21 cellular contexts compared by ENCODE assay signal in the genomic region with DNA sequence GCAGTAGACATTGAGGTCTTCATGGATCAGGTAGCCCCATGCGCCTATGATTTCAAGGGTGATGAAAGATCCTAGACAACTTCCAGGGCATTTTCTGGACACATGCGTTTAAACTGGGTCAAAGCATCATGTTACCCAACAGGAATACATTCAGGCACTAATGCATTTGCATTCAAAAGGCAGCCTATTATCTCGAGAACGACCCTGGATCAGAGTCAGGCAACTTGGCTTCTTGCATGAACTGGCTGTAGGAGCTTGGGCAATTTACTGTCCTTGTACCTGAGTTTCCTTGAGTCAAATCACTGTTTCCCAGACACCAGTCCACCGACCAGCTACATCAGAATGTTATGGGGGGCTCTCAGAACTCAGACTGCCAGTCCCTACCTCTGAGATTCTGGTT. TPM values are rescaled to one million over a fixed set of nuclear protein-coding genes. Genes with fewer than 3 reads are reported as not detected.
DNase-seq lines count a peak whose midpoint lies in the region; ATAC-seq, FAIRE-seq and TF ChIP-seq lines count a peak whose summit lies in the region.
"Had no signal": no experiment of that assay in that cellular context is flagged by ENCODE, and none has a peak within 500 bp of the region (broad histone marks: within the 10 kb centered on the region; RNA-seq: fewer than 3 reads in every experiment).

No MANE protein-coding gene starts in this region.

- H3K4ac ChIP-seq in H1 (replicated peaks; ENCODE audit: insufficient read length, low read depth, low read length): no peak overlapping the region

- peak overlapping the region; percentile 53 for H3K4me2 ChIP-seq in GM23338
- H3K4me2 ChIP-seq in H1 (ENCODE audit: insufficient read depth in 1 of 2, low read depth in 2 of 2, low read length in 2 of 2): 0 out of 4 replicates have a peak overlapping the region, but pooled peaks have one; percentile 29 to 30
- H3K4me2 ChIP-seq: BLaER1 had no signal

- H2BK12ac ChIP-seq in H1 (ENCODE audit: low read depth, low read length): no peak overlapping the region

- POLR2A ChIA-PET in H1 (lab: Charles Lee; ENCODE audit: partially characterized antibody): no interaction called here

- H2AK5ac ChIP-seq in H1 (ENCODE audit: low read depth, low read length): no peak overlapping the region

- peaks cover 31% of the 10 kb centered on the region for H3K4me1 Mint-ChIP-seq in GM23338
- H3K4me1 Mint-ChIP-seq: B cell had no signal

- H3F3A ChIP-seq in GM23338 (replicated peaks; ENCODE audit: low read depth): 0 out of 2 replicates have a peak, but pooled peaks cover 4% of the 10 kb centered on the region

- intact Hi-C loops in stomach (cut with DNase I; ENCODE audit: low total_unique reads): no loop called here

- H3K9me2 ChIP-seq in GM23338 (ENCODE audit: insufficient read depth): peaks cover 9% of the 10 kb centered on the region; the same call in 1 of the 2 replicates

- H3K9ac ChIP-seq in NT2/D1 (ENCODE audit: insufficient read length, low read depth) (no peak overlapping the region), H1 (replicated peaks in 1 of 4; ENCODE audit: extremely low read depth in 1 of 4, low read depth in 3 of 4, low read length in 3 of 4) (no peak overlapping the region)
- H3K9ac ChIP-seq: BLaER1 had no signal

- no peak overlapping the region for H3K4me3 Mint-ChIP-seq in GM23338
- H3K4me3 Mint-ChIP-seq: B cell; CD4-positive, CD25-positive, alpha-beta regulatory T cell; CD8-positive, alpha-beta T cell had no signal

- CTCF ChIA-PET in H1 (lab: Charles Lee; ENCODE audit: partially characterized antibody): no interaction called here

- H3K36me3 Mint-ChIP-seq in GM23338 (ENCODE audit: low read depth): peaks cover under 1% of the 10 kb centered on the region; the same call in 1 of the 3 replicates
- H3K36me3 Mint-ChIP-seq: CD4-positive, CD25-positive, alpha-beta regulatory T cell; CD8-positive, alpha-beta T cell had no signal

- ATAC-seq in GM23338: no peak
- ATAC-seq: CD8-positive, alpha-beta T cell had no signal

- H3K9me3 Mint-ChIP-seq in GM23338: no peaks in the 10 kb centered on the region
- H3K9me3 Mint-ChIP-seq: CD4-positive, CD25-positive, alpha-beta regulatory T cell; CD8-positive, alpha-beta T cell had no signal

- TF ChIP-seq EP300 in H1 (IDR thresholded peaks at IDR 0.05; ENCODE audit: borderline replicate concordance in 1 of 2, low read depth in 2 of 2, low read length in 2 of 2) (no peak), stomach (IDR thresholded peaks at IDR 0.05) (no peak)

- H3K79me2 ChIP-seq in GM23338 (replicated peaks; ENCODE audit: insufficient read depth) (no peaks in the 10 kb centered on the region), H1 (ENCODE audit: control insufficient read depth in 1 of 2, insufficient read depth in 2 of 2, low read length in 2 of 2) (no peaks in the 10 kb centered on the region)

- H4K91ac ChIP-seq in H1 (replicated peaks; ENCODE audit: insufficient read length, low read length): no peak overlapping the region

- H4K5ac ChIP-seq in H1 (ENCODE audit: insufficient read length, low read depth, low read length): no peak overlapping the region

- H3K27me3 ChIP-seq in GM23338 (ENCODE audit: insufficient read depth) (no peaks in the 10 kb centered on the region), NT2/D1 (ENCODE audit: insufficient read depth, insufficient read length) (no peaks in the 10 kb centered on the region), H1 (replicated peaks in 1 of 4; ENCODE audit: control insufficient read depth in 3 of 4, extremely low read depth in 1 of 4, insufficient read depth in 3 of 4, low read length in 3 of 4) (peaks cover 0 to 1% (median 0%) of the 10 kb centered on the region in 4 experiments; a peak in 1 of 7 replicates), stomach (no peaks in the 10 kb centered on the region)
- H3K27me3 ChIP-seq: BLaER1 had no signal

- TF ChIP-seq CTCF in GM23338 (conservative IDR thresholded peaks at IDR 0.05; ENCODE audit: low read depth in 2 of 2): no peak
- TF ChIP-seq CTCF in H1 (IDR thresholded peaks at IDR 0.05; ENCODE audit: control extremely low read depth in 1 of 3, insufficient read depth in 1 of 3, low read depth in 1 of 3, low read length in 3 of 3): no peak
- TF ChIP-seq CTCF in stomach (IDR thresholded peaks at IDR 0.05): no peak

- H4K20me1 ChIP-seq in GM23338 (replicated peaks; ENCODE audit: insufficient read depth) (no peaks in the 10 kb centered on the region), H1 (replicated peaks in 1 of 2; ENCODE audit: control insufficient read depth in 1 of 2, insufficient read depth in 2 of 2, low read length in 2 of 2) (no peaks in the 10 kb centered on the region)
- H4K20me1 ChIP-seq: BLaER1 had no signal

- H2BK15ac ChIP-seq in H1 (ENCODE audit: low read length): no peak overlapping the region

- H3K4me3 ChIP-seq in GM23338: no peak overlapping the region
- H3K4me3 ChIP-seq in NT2/D1 (ENCODE audit: insufficient read length, low read depth): no peak overlapping the region
- H3K4me3 ChIP-seq in H1 (ENCODE audit: extremely low read depth in 1 of 4, insufficient read depth in 2 of 4, low read depth in 3 of 4, low read length in 4 of 4): no peak overlapping the region
- no peak overlapping the region for H3K4me3 ChIP-seq in stomach
- H3K4me3 ChIP-seq: BLaER1 had no signal

- 65% methylated on average over 5 of the region's 5 CpGs; no CpG with 5 or more reads in 1 of the 2 experiments for WGBS in H1 (ENCODE audit: extremely low coverage in 1 of 2, insufficient coverage in 1 of 2, insufficient read length in 1 of 2, insufficient replicate concordance in 2 of 2, low coverage in 1 of 2, low lambda C conversion rate in 2 of 2, missing lambda C conversion rate in 1 of 2), 2 experiments
- 74 to 88% (median 78%) methylated on average over 5 of the region's 5 CpGs for WGBS in stomach, 5 donors

- FAIRE-seq in H1 (lab: Jason Lieb, UNC): peak; percentile 28
- FAIRE-seq: A204.1, G401.6, GM12892 had no signal

- no peak overlapping the region for H3K14ac ChIP-seq in H1 (ENCODE audit: insufficient read length)

- peaks cover 6% of the 10 kb centered on the region for H3K9me3 ChIP-seq in NT2/D1 (ENCODE audit: insufficient read depth, low read length)
- H3K9me3 ChIP-seq in H1 (ENCODE audit: insufficient read depth in 2 of 2, low read depth in 1 of 2, low read length in 1 of 2): no peaks in the 10 kb centered on the region
- no peaks in the 10 kb centered on the region for H3K9me3 ChIP-seq in stomach
- H3K9me3 ChIP-seq: BLaER1, Caco-2 had no signal

- no peak overlapping the region for H4K8ac ChIP-seq in H1 (ENCODE audit: extremely low read depth, insufficient read depth, low read length)

- no peak for TF ChIP-seq RAD21 in H1 (IDR thresholded peaks at IDR 0.05 in 1 of 2, conservative IDR thresholded peaks at IDR 0.05 in 1 of 2; ENCODE audit: low read depth in 2 of 2, low read length in 2 of 2)

- H2AFZ ChIP-seq in GM23338 (no peak overlapping the region), H1 (ENCODE audit: low read length) (peak overlapping the region; percentile 35; the same call in 1 of the 2 replicates)

- H2BK5ac ChIP-seq in H1 (ENCODE audit: low read depth, low read length): 0 out of 2 replicates have a peak overlapping the region, but pooled peaks have one; percentile 13

- H3K23me2 ChIP-seq in H1 (ENCODE audit: low read depth, low read length): no peaks in the 10 kb centered on the region; the same call in 1 of the 2 replicates

- H3K79me1 ChIP-seq in H1 (ENCODE audit: low read depth, low read length): no peaks in the 10 kb centered on the region

- H3K27ac ChIP-seq in GM23338 (ENCODE audit: low read depth) (no peak overlapping the region), H1 (ENCODE audit: low read depth, low read length) (no peak overlapping the region), stomach (no peak overlapping the region)
- H3K27ac ChIP-seq: 22Rv1, BLaER1, C4-2B had no signal

- peaks cover 3% of the 10 kb centered on the region for H3K27me3 Mint-ChIP-seq in GM23338 (ENCODE audit: insufficient read depth, low read depth, poor library complexity)
- H3K27me3 Mint-ChIP-seq: B cell; CD4-positive, CD25-positive, alpha-beta regulatory T cell had no signal

- H3K18ac ChIP-seq in H1 (ENCODE audit: extremely low read depth, low read length): peak overlapping the region; percentile 26; the same call in 1 of the 2 replicates

- no peak overlapping the region for H2BK20ac ChIP-seq in H1 (ENCODE audit: low read length)

- no peak overlapping the region for H3K23ac ChIP-seq in H1 (ENCODE audit: insufficient read length)

- H3K4me1 ChIP-seq in GM23338 (ENCODE audit: insufficient read depth): peaks cover 35% of the 10 kb centered on the region
- H3K4me1 ChIP-seq in NT2/D1 (ENCODE audit: insufficient read depth, insufficient read length): peaks cover 3% of the 10 kb centered on the region
- peaks cover 0 to 12% (median 9%) of the 10 kb centered on the region in 4 experiments; a peak in 5 of 7 replicates for H3K4me1 ChIP-seq in H1 (replicated peaks in 1 of 4; ENCODE audit: control insufficient read depth in 3 of 4, insufficient read depth in 4 of 4, low read length in 3 of 4)
- H3K4me1 ChIP-seq in stomach: peaks cover 0 to 12% (median 0%) of the 10 kb centered on the region in 4 donors
- H3K4me1 ChIP-seq: BLaER1, Caco-2 had no signal

- no peaks in the 10 kb centered on the region for H3K36me3 ChIP-seq in GM23338 (ENCODE audit: insufficient read depth)
- H3K36me3 ChIP-seq in NT2/D1 (ENCODE audit: insufficient read depth, insufficient read length, low read length): no peaks in the 10 kb centered on the region
- H3K36me3 ChIP-seq in H1 (ENCODE audit: control insufficient read depth in 2 of 4, insufficient read depth in 4 of 4, low read length in 3 of 4): no peaks in the 10 kb centered on the region
- no peaks in the 10 kb centered on the region for H3K36me3 ChIP-seq in stomach
- H3K36me3 ChIP-seq: BLaER1 had no signal

- TF ChIP-seq POLR2A in H1 (IDR thresholded peaks at IDR 0.05; ENCODE audit: control extremely low read depth in 1 of 2, low read depth in 2 of 2, low read length in 2 of 2): no peak
- no peak for TF ChIP-seq POLR2A in stomach (IDR thresholded peaks at IDR 0.05)

- DNase-seq in DMS 273 (lab: John Stamatoyannopoulos, UW; ENCODE audit: unreplicated experiment) (peak; percentile 25), DMS 273 treated with DMSO at 0.1 percent for 48 hours (lab: John Stamatoyannopoulos, UW) (no peak), GM23338 (ENCODE audit: low spot score) (peak; percentile 40), NT2/D1 (ENCODE audit: low read depth, low spot score) (peak; percentile 63), H1 (ENCODE audit: low read depth in 1 of 2, low spot score in 2 of 2) (no peak), stomach (no peak), NCI-H2029 treated with DMSO at 0.1 percent for 48 hours (lab: John Stamatoyannopoulos, UW) (no peak)
- no peak for DNase-seq in activated T-cell treated with anti-CD3 and anti-CD28 coated beads, Interleukin-2, amount 50 U/mL, for 48 hours
- DNase-seq: Caco-2; CD4-positive, CD25-positive, alpha-beta regulatory T cell; CD8-positive, alpha-beta T cell; DMS153; DND-41; HCEC 1CT had no signal

- no peak overlapping the region for H2BK120ac ChIP-seq in H1 (replicated peaks; ENCODE audit: low read depth, low read length)

- H3K27ac Mint-ChIP-seq in GM23338: no peak overlapping the region
- H3K27ac Mint-ChIP-seq: B cell; CD4-positive, CD25-positive, alpha-beta regulatory T cell; CD8-positive, alpha-beta T cell had no signal

- H3K56ac ChIP-seq in H1 (replicated peaks; ENCODE audit: insufficient read length, low read depth, low read length): no peak overlapping the region

RNA-seq across cellular contexts. Expression of a gene that starts 51.5 kb away (rescaled TPM):
- 23.5 and 28.3 TPM in 2 replicates for total RNA-seq in GM23338 (2014; rRNA removed; shearing (Covaris generic))
- polyA plus RNA-seq in GM23338 (2016; fragmentation: Nextera tagmentation; extraction: Ambion mirVana): 4.1 and 4.3 TPM in 2 replicates
- 15.1 and 15.5 TPM in 2 replicates for total RNA-seq in H1 (2021; fragmentation: NEBNext Ultra II Directional; extraction: Animal tissue kit (Norgen Biotek cat#: 25700))
- 3.2 and 5.1 TPM in 2 replicates for polyA plus RNA-seq in H1 (2011; rRNA removed)
- polyA plus RNA-seq in H1 (2011; cell fraction: cytosol; rRNA removed): 5.2 TPM
- polyA plus RNA-seq in H1 (2011; cell fraction: nucleus; rRNA removed): 7.2 TPM
- 6.4 to 8.8 TPM (median 8.0 TPM) in 4 replicates for polyA plus RNA-seq in H1 (2012, experiment 1 of 2)
- polyA plus RNA-seq in H1 (2012, experiment 2 of 2): 10.4 TPM
- polyA plus RNA-seq in H1 (2013, experiment 1 of 2): 11.4 TPM
- 11.5 TPM for polyA plus RNA-seq in H1 (2013, experiment 2 of 2)
- 1.9 and 2.0 TPM in 2 replicates for polyA minus RNA-seq in H1 (2011; rRNA and poly(A)+ RNA removed)
- 4.0 TPM for polyA minus RNA-seq in H1 (2011; cell fraction: cytosol; rRNA and poly(A)+ RNA removed)
- polyA minus RNA-seq in H1 (2011; cell fraction: nucleus; rRNA and poly(A)+ RNA removed): 6.6 TPM
- total RNA-seq in stomach: 1 to 10 TPM in 4 of 5 donors, under 1 TPM in 1; 0.89 to 5.7 (median 2.3) TPM
- polyA plus RNA-seq in stomach: 1 to 10 TPM in 2 of 3 donors, under 1 TPM in 1; 0.73 to 5.9 (median 4.6) TPM
- total RNA-seq: Caco-2 had no signal

Comparison
In these comparisons a context has a peak if more than half of its experiments do, and no peak if none do; other contexts are left out.
1. DNase-seq: peak in DMS 273 (single experiment), GM23338 (single experiment) and NT2/D1 (single experiment); none in DMS 273 treated with DMSO at 0.1 percent for 48 hours (single experiment), H1 (0 of 2), stomach (single experiment), NCI-H2029 treated with DMSO at 0.1 percent for 48 hours (single experiment) and activated T-cell treated with anti-CD3 and anti-CD28 coated beads, Interleukin-2, amount 50 U/mL, for 48 hours (0 of 2).